Comparison of ENCODE assay signal across 23 cellular contexts in genomic region chr16:66389256-66390175, GRCh38. TPM values are rescaled to one million over a fixed set of nuclear protein-coding genes. Genes with fewer than 3 reads are reported as not detected.
DNase-seq lines count a peak whose midpoint lies in the region; ATAC-seq, FAIRE-seq and TF ChIP-seq lines count a peak whose summit lies in the region.
"Had no signal": no experiment of that assay in that cellular context is flagged by ENCODE, and none has a peak within 500 bp of the region (broad histone marks: within the 10 kb centered on the region; RNA-seq: fewer than 3 reads in every experiment).

No MANE protein-coding gene starts in this region.

- no peak for TF ChIP-seq EP300 in stomach (IDR thresholded peaks at IDR 0.05)

- intact Hi-C loops in cardiac septum (cut with DNase I) (no loop called here), stomach (cut with DNase I; ENCODE audit: low total_unique reads) (no loop called here), lower lobe of right lung (cut with DNase I) (no loop called here)

- ATAC-seq in lower lobe of right lung: no peak
- ATAC-seq: PC-3 had no signal

- no peaks in the 10 kb centered on the region for H3K9me3 ChIP-seq in right atrium auricular region
- H3K9me3 ChIP-seq in stomach: no peaks in the 10 kb centered on the region
- H3K9me3 ChIP-seq in lower lobe of right lung: no peaks in the 10 kb centered on the region
- H3K9me3 ChIP-seq: MG63 had no signal

- TF ChIP-seq CTCF in right atrium auricular region (IDR thresholded peaks at IDR 0.05): no peak
- TF ChIP-seq CTCF in stomach (IDR thresholded peaks at IDR 0.05): no peak
- TF ChIP-seq CTCF in lower lobe of right lung (IDR thresholded peaks at IDR 0.05): no peak

- H3K4me3 ChIP-seq in right atrium auricular region (no peak overlapping the region), stomach (no peak overlapping the region), lower lobe of right lung (no peak overlapping the region)
- H3K4me3 ChIP-seq: MG63 had no signal

- DNase-seq in cardiac septum (ENCODE audit: low spot score): peak; percentile 65
- no peak for DNase-seq in right atrium auricular region (ENCODE audit: low spot score)
- peak; percentile 81 for DNase-seq in mesenteric fat pad (ENCODE audit: low spot score)
- DNase-seq in stomach: peak; percentile 21
- no peak for DNase-seq in NCI-H1417 treated with DMSO at 0.1 percent for 48 hours (lab: John Stamatoyannopoulos, UW)
- DNase-seq in H54 (ENCODE audit: insufficient read length, low spot score): no peak
- no peak for DNase-seq in lower lobe of right lung
- DNase-seq: Calu3; DND-41; H7; IMR-90; KG1; MG63; NCI-H1694; NCI-H2029 treated with DMSO at 0.1 percent for 48 hours; NCI-H446 treated with DMSO at 0.1 percent for 48 hours; NCI-H526; NCI-H82; NK-92 treated with Interleukin-12 subunit alpha and Interleukin-12 subunit beta, amount 100 ng/mL, for 24 hours; PC-3 had no signal

- H3K27me3 ChIP-seq in right atrium auricular region: no peaks in the 10 kb centered on the region
- no peaks in the 10 kb centered on the region for H3K27me3 ChIP-seq in stomach
- H3K27me3 ChIP-seq in lower lobe of right lung (ENCODE audit: low read depth): no peaks in the 10 kb centered on the region
- H3K27me3 ChIP-seq: MG63 had no signal

- no peak for FAIRE-seq in H54 (lab: Jason Lieb, UNC)
- FAIRE-seq: GM19239 had no signal

- 91 to 96% (median 94%) methylated on average over 13 of the region's 13 CpGs for WGBS in stomach, 5 donors

- no peak for TF ChIP-seq POLR2A in stomach (IDR thresholded peaks at IDR 0.05)
- TF ChIP-seq POLR2A in H54 (IDR thresholded peaks at IDR 0.05; ENCODE audit: low read depth, low read length): no peak

- no peaks in the 10 kb centered on the region for H3K36me3 ChIP-seq in right atrium auricular region
- H3K36me3 ChIP-seq in stomach: no peaks in the 10 kb centered on the region
- H3K36me3 ChIP-seq in lower lobe of right lung: peaks cover 26% of the 10 kb centered on the region
- H3K36me3 ChIP-seq: MG63 had no signal

- H3K4me1 ChIP-seq in right atrium auricular region (peaks cover 0 to 8% of the 10 kb centered on the region in 2 donors), stomach (no peaks in the 10 kb centered on the region), lower lobe of right lung (no peaks in the 10 kb centered on the region)

- H3K27ac ChIP-seq in right atrium auricular region (no peak overlapping the region), stomach (no peak overlapping the region), lower lobe of right lung (no peak overlapping the region)

RNA-seq across cellular contexts. Expression of gene CDH5, which starts 23.0 kb away (rescaled TPM):
- 51.9 TPM for total RNA-seq in cardiac septum
- 10 to 100 TPM; 47.4 to 58.0 TPM for total RNA-seq in right atrium auricular region
- total RNA-seq in mesenteric fat pad: 121 TPM
- 10 to 100 TPM in 4 of 5 donors, 1 to 10 TPM in 1; 9.0 to 46.9 (median 26.3) TPM for total RNA-seq in stomach
- 1 to 10 TPM; 2.4 to 6.0 (median 4.0) TPM for polyA plus RNA-seq in stomach
- 128 TPM for total RNA-seq in lower lobe of right lung
- total RNA-seq: A172, Calu3, H7, IMR-90, PC-3 had no signal
- polyA plus RNA-seq: BJ, IMR-90 had no signal

RNA-seq across cellular contexts. Expression of gene BEAN1, which starts 37.6 kb away (rescaled TPM):
- 2.8 TPM for total RNA-seq in cardiac septum
- under 1 TPM; 0.48 to 0.75 TPM for total RNA-seq in right atrium auricular region
- 0.51 TPM for total RNA-seq in mesenteric fat pad
- under 1 TPM in 1 of 5 donors, not detected in 4; 0.55 TPM for total RNA-seq in stomach
- polyA plus RNA-seq in stomach: 1 to 10 TPM in 1 of 3 donors, under 1 TPM in 1, not detected in 1; 0.40 to 3.7 TPM
- 0.15 TPM for total RNA-seq in lower lobe of right lung
- total RNA-seq: IMR-90 had no signal
- polyA plus RNA-seq: BJ, IMR-90 had no signal

Comparison
In these comparisons a context has a peak if more than half of its experiments do, and no peak if none do; other contexts are left out.
1. DNase-seq: peak in cardiac septum (single experiment), mesenteric fat pad (single experiment) and stomach (single experiment); none in right atrium auricular region (single experiment), NCI-H1417 treated with DMSO at 0.1 percent for 48 hours (single experiment), H54 (single experiment) and lower lobe of right lung (single experiment).